8 cellular contexts compared by ENCODE assay signal in genomic region chr21:22314963-22315362, GRCh38.
"Had no signal": no experiment of that assay in that cellular context is flagged by ENCODE, and none has a peak within 500 bp of the region (broad histone marks: within the 10 kb centered on the region; RNA-seq: fewer than 3 reads in every experiment).

No MANE protein-coding gene starts in this region.

- ATAC-seq: GM12878 had no signal

- H3K4me3 ChIP-seq: GM12878 had no signal

- DNase-seq: GDM1, GF-D8 had no signal

- FAIRE-seq: G401.6, GM12878, GM12891, GM12892, GM18507, GM19239 had no signal
